Comparison of ENCODE assay signal across 10 cellular contexts in genomic region chr3:177602601-177603136, GRCh38.
DNase-seq lines count a peak whose midpoint lies in the region; ATAC-seq, FAIRE-seq and TF ChIP-seq lines count a peak whose summit lies in the region.
"Had no signal": no experiment of that assay in that cellular context is flagged by ENCODE, and none has a peak within 500 bp of the region (broad histone marks: within the 10 kb centered on the region; RNA-seq: fewer than 3 reads in every experiment).

No MANE protein-coding gene starts in this region.

- no peak overlapping the region for H2AFZ ChIP-seq in GM12878 (ENCODE audit: control insufficient read depth, low read depth, low read length)

- H3K4me3 ChIP-seq in GM12878 (no peak overlapping the region), pancreas (no peak overlapping the region), MG63 (no peak overlapping the region)
- H3K4me3 ChIP-seq: ovary, tibial artery had no signal

- H4K20me1 ChIP-seq in GM12878 (ENCODE audit: control insufficient read depth, insufficient read depth), result no peaks in the 10 kb centered on the region

- TF ChIP-seq RAD21 in GM12878 (IDR thresholded peaks at IDR 0.05; ENCODE audit: insufficient read depth, low read depth, low read length), result no peak

- H3K9me3 ChIP-seq in GM12878 (replicated peaks; ENCODE audit: control insufficient read depth, insufficient read depth, low read length), result no peaks in the 10 kb centered on the region; the same call in 2 of the 3 replicates
- no peaks in the 10 kb centered on the region for H3K9me3 ChIP-seq in pancreas
- no peaks in the 10 kb centered on the region for H3K9me3 ChIP-seq in MG63
- H3K9me3 ChIP-seq: ovary, tibial artery had no signal

- no peaks in the 10 kb centered on the region for H3K27me3 ChIP-seq in GM12878 (replicated peaks in 1 of 2; ENCODE audit: control insufficient read depth in 2 of 2, insufficient read depth in 2 of 2, low read length in 1 of 2)
- no peaks in the 10 kb centered on the region for H3K27me3 ChIP-seq in pancreas
- no peaks in the 10 kb centered on the region for H3K27me3 ChIP-seq in MG63
- H3K27me3 ChIP-seq: ovary, tibial artery had no signal

- no peak for TF ChIP-seq EP300 in GM12878 (IDR thresholded peaks at IDR 0.05; ENCODE audit: borderline replicate concordance in 1 of 2, control insufficient read depth in 1 of 2, low read depth in 2 of 2, low read length in 2 of 2)

- 73% methylated on average over 2 of the region's 2 CpGs for WGBS in GM12878 (ENCODE audit: insufficient coverage, insufficient replicate concordance, low lambda C conversion rate, missing lambda C conversion rate)
- 10 to 17% methylated on average over 2 of the region's 2 CpGs for WGBS in pancreas, 2 donors

- POLR2A ChIA-PET in GM12878 (lab: Charles Lee), result no interaction called here

- FAIRE-seq in GM12878 (lab: Jason Lieb, UNC), result no peak
- no peak for FAIRE-seq in pancreas (lab: Jason Lieb, UNC)
- no peak for FAIRE-seq in RCC 7860 (lab: Jason Lieb, UNC)

- H3K36me3 ChIP-seq in GM12878 (ENCODE audit: control insufficient read depth in 2 of 2, insufficient read depth in 2 of 2, low read length in 1 of 2) (no peaks in the 10 kb centered on the region), pancreas (no peaks in the 10 kb centered on the region), MG63 (no peaks in the 10 kb centered on the region)
- H3K36me3 ChIP-seq: ovary, tibial artery had no signal

- no peaks in the 10 kb centered on the region for H3K79me2 ChIP-seq in GM12878 (ENCODE audit: control insufficient read depth, insufficient read depth, low read length)

- peak; percentile 55 for DNase-seq in ELF-1 (ENCODE audit: low read depth, low spot score)
- DNase-seq in MV-4-11 (lab: John Stamatoyannopoulos, UW), result peak; percentile 17
- no peak for DNase-seq in GM12878 (ENCODE audit: low read depth, low spot score)
- DNase-seq in pancreas, result no peak
- no peak for DNase-seq in 8988T
- no peak for DNase-seq in RCC 7860 (ENCODE audit: low spot score)
- DNase-seq in MG63, result no peak
- DNase-seq in HuH-7 (ENCODE audit: low spot score), result no peak
- DNase-seq: ovary, tibial artery had no signal

- CTCF ChIA-PET in GM12878 (lab: Yijun Ruan, JAX), result no interaction called here

- no peak for TF ChIP-seq POLR2A in GM12878 (IDR thresholded peaks at IDR 0.05; ENCODE audit: low read depth, low read length)

- H3K9ac ChIP-seq in GM12878 (ENCODE audit: control insufficient read depth, insufficient read depth, low read length), result no peak overlapping the region

- RAD21 ChIA-PET in GM12878 (lab: Charles Lee; ENCODE audit: unreplicated experiment), result no interaction called here

- BruUV-seq in GM12878 (replicated peaks; lab: Mats Ljungman, UMichigan), result no TSS peak

- intact Hi-C loops in GM12878 (cut with micrococcal nuclease; ENCODE audit: unreplicated experiment) (no loop called here), pancreas (cut with DNase I) (no loop called here)

- ATAC-seq in GM12878 (no peak; the same call in 2 of the 3 replicates), pancreas (peak; percentile 57 to 75 (median 64))

- H3K27ac ChIP-seq in GM12878 (ENCODE audit: control insufficient read depth, insufficient read depth) (no peak overlapping the region), pancreas (peak overlapping the region; percentile 8 to 62 (median 49))
- H3K27ac ChIP-seq: ovary, tibial artery had no signal

- TF ChIP-seq CTCF in GM12878 (IDR thresholded peaks at IDR 0.05 in 2 of 3, conservative IDR thresholded peaks at IDR 0.05 in 1 of 3; ENCODE audit: control insufficient read depth in 2 of 3, extremely low read depth in 1 of 3, insufficient read depth in 1 of 3, low read depth in 3 of 3, low read length in 3 of 3), result no peak
- TF ChIP-seq CTCF in pancreas (IDR thresholded peaks at IDR 0.05), result no peak

- H3K4me2 ChIP-seq in GM12878 (ENCODE audit: control insufficient read depth, insufficient read depth), result 0 out of 2 replicates have a peak overlapping the region, but pooled peaks have one; percentile 4

- in situ Hi-C loops in GM12878 (cut with MboI), result no loop called here

- H3K4me1 ChIP-seq in GM12878 (ENCODE audit: control insufficient read depth, insufficient read depth, low read length) (peaks cover 18% of the 10 kb centered on the region), pancreas (peaks cover 21 to 46% (median 35%) of the 10 kb centered on the region in 3 donors)

- SMC1A ChIA-PET in GM12878 (lab: Charles Lee; ENCODE audit: uncharacterized antibody, unreplicated experiment), result interaction anchor here (0.9 kb wide), 1 partner anchor 11 kb away, joined by 3 read pairs; no protein-coding TSS in a partner anchor

TF ChIP-seq in GM12878, 131 proteins besides CTCF, POLR2A, EP300 and RAD21 (continues in another document):
- TF ChIP-seq TARDBP (IDR thresholded peaks at IDR 0.05; ENCODE audit: borderline replicate concordance) (no peak), ZBED1 (IDR thresholded peaks at IDR 0.05; ENCODE audit: borderline replicate concordance) (no peak), NR2F1 (conservative IDR thresholded peaks at IDR 0.05) (no peak), E4F1 (IDR thresholded peaks at IDR 0.05; ENCODE audit: borderline replicate concordance, partially characterized antibody) (no peak), PKNOX1 (IDR thresholded peaks at IDR 0.05) (no peak)
- TF ChIP-seq, protein P1, sequence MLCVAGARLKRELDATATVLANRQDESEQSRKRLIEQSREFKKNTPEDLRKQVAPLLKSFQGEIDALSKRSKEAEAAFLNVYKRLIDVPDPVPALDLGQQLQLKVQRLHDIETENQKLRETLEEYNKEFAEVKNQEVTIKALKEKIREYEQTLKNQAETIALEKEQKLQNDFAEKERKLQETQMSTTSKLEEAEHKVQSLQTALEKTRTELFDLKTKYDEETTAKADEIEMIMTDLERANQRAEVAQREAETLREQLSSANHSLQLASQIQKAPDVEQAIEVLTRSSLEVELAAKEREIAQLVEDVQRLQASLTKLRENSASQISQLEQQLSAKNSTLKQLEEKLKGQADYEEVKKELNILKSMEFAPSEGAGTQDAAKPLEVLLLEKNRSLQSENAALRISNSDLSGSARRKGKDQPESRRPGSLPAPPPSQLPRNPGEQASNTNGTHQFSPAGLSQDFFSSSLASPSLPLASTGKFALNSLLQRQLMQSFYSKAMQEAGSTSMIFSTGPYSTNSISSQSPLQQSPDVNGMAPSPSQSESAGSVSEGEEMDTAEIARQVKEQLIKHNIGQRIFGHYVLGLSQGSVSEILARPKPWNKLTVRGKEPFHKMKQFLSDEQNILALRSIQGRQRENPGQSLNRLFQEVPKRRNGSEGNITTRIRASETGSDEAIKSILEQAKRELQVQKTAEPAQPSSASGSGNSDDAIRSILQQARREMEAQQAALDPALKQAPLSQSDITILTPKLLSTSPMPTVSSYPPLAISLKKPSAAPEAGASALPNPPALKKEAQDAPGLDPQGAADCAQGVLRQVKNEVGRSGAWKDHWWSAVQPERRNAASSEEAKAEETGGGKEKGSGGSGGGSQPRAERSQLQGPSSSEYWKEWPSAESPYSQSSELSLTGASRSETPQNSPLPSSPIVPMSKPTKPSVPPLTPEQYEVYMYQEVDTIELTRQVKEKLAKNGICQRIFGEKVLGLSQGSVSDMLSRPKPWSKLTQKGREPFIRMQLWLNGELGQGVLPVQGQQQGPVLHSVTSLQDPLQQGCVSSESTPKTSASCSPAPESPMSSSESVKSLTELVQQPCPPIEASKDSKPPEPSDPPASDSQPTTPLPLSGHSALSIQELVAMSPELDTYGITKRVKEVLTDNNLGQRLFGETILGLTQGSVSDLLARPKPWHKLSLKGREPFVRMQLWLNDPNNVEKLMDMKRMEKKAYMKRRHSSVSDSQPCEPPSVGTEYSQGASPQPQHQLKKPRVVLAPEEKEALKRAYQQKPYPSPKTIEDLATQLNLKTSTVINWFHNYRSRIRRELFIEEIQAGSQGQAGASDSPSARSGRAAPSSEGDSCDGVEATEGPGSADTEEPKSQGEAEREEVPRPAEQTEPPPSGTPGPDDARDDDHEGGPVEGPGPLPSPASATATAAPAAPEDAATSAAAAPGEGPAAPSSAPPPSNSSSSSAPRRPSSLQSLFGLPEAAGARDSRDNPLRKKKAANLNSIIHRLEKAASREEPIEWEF (IDR thresholded peaks at IDR 0.05; ENCODE audit: insufficient replicate concordance, low read depth, low read length), result no peak

Comparison
In these comparisons a context has a peak if more than half of its experiments do, and no peak if none do; other contexts are left out.
1. DNase-seq: peak in ELF-1 (single experiment) and MV-4-11 (single experiment); none in GM12878 (single experiment), pancreas (0 of 6), 8988T (single experiment), RCC 7860 (single experiment), MG63 (single experiment) and HuH-7 (single experiment).